8 cellular contexts compared by ENCODE assay signal in genomic region chr9:5628530-5629311, GRCh38. TPM values are rescaled to one million over a fixed set of nuclear protein-coding genes. Genes with fewer than 3 reads are reported as not detected.
DNase-seq lines count a peak whose midpoint lies in the region; ATAC-seq and TF ChIP-seq lines count a peak whose summit lies in the region.

TSS of gene RIC1 (plus strand) at chr9:5629107. CDS start at chr9:5629310, 203 bp downstream.

- H3K4me3 Mint-ChIP-seq in naive B cell = peak within 1 kb of the TSS; percentile 96 to 100 (median 99)
- H3K4me3 Mint-ChIP-seq in stimulated activated effector memory CD8-positive, alpha-beta T cell treated with anti-CD3 and anti-CD28 coated beads, Interleukin-12 subunit alpha, Interleukin-12 subunit beta, amount 100 ng/mL, for 72 hours = peak within 1 kb of the TSS; percentile 99

- peaks cover 0 to 3% (median 0%) of the 10 kb centered on the region in 7 donors for H3K9me3 Mint-ChIP-seq in naive B cell
- no peaks in the 10 kb centered on the region for H3K9me3 Mint-ChIP-seq in stimulated activated effector memory CD8-positive, alpha-beta T cell treated with anti-CD3 and anti-CD28 coated beads, Interleukin-12 subunit alpha, Interleukin-12 subunit beta, amount 100 ng/mL, for 72 hours

- peak within 1 kb of the TSS; percentile 85 to 93 for H3K4me3 ChIP-seq in DND-41 (ENCODE audit: low read depth in 1 of 2, low read length in 2 of 2)
- peak within 1 kb of the TSS; percentile 53 for H3K4me3 ChIP-seq in KMS-11 (IDR thresholded peaks at IDR 0.05; ENCODE audit: insufficient read depth, low read depth, low read length)

- H3K79me2 ChIP-seq in DND-41 (ENCODE audit: insufficient read depth, low read length) = peaks cover 83% of the 10 kb centered on the region
- peaks cover 71% of the 10 kb centered on the region for H3K79me2 ChIP-seq in KMS-11 (ENCODE audit: insufficient read depth, low read depth)

- H3K27ac Mint-ChIP-seq in naive B cell = peak within 1 kb of the TSS; percentile 97 to 100 (median 98)
- H3K27ac Mint-ChIP-seq in stimulated activated effector memory CD8-positive, alpha-beta T cell treated with anti-CD3 and anti-CD28 coated beads, Interleukin-12 subunit alpha, Interleukin-12 subunit beta, amount 100 ng/mL, for 72 hours = peak within 1 kb of the TSS; percentile 98

- ATAC-seq in DND-41 (ENCODE audit: insufficient read depth, low read depth) (peak; percentile 84), GM21737 (IDR thresholded peaks at IDR 0.05; ENCODE audit: unreplicated experiment) (peak; percentile 52), naive B cell (ENCODE audit: low read depth in 2 of 2) (peak; percentile 77 to 78)
- ATAC-seq in stimulated activated effector memory CD8-positive, alpha-beta T cell treated with anti-CD3 and anti-CD28 coated beads, Interleukin-12 subunit alpha, Interleukin-12 subunit beta, amount 100 ng/mL, for 72 hours = peak; percentile 89

- H3K27ac ChIP-seq in DND-41 (ENCODE audit: low read length) (peak within 1 kb of the TSS; percentile 99), KMS-11 (peak within 1 kb of the TSS; percentile 90)

- H3K4me1 ChIP-seq in DND-41 (ENCODE audit: insufficient read depth, low read length) (peaks cover 31% of the 10 kb centered on the region), KMS-11 (ENCODE audit: low read depth, poor library complexity, severe bottlenecking) (peaks cover 53% of the 10 kb centered on the region)

- H2AFZ ChIP-seq in DND-41 (ENCODE audit: low read depth, low read length) (peak within 1 kb of the TSS; percentile 95), KMS-11 (ENCODE audit: low read depth) (peak within 1 kb of the TSS; percentile 53)

- H3K9me3 ChIP-seq in DND-41 (ENCODE audit: insufficient read depth, low read length, severe bottlenecking) = no peaks in the 10 kb centered on the region

- H3K36me3 ChIP-seq in DND-41 (ENCODE audit: insufficient read depth, low read length) = no peaks in the 10 kb centered on the region; the same call in 1 of the 2 replicates
- no peaks in the 10 kb centered on the region for H3K36me3 ChIP-seq in KMS-11 (ENCODE audit: insufficient read depth)

- H3K27me3 ChIP-seq in DND-41 (ENCODE audit: insufficient read depth, low read length, poor library complexity) (no peaks in the 10 kb centered on the region), KMS-11 (ENCODE audit: insufficient read depth, low read depth) (no peaks in the 10 kb centered on the region)

- H3K36me3 Mint-ChIP-seq in naive B cell = peaks cover 0 to 3% of the 10 kb centered on the region in 2 donors
- H3K36me3 Mint-ChIP-seq in stimulated activated effector memory CD8-positive, alpha-beta T cell treated with anti-CD3 and anti-CD28 coated beads, Interleukin-12 subunit alpha, Interleukin-12 subunit beta, amount 100 ng/mL, for 72 hours = peaks cover 33% of the 10 kb centered on the region

- no peaks in the 10 kb centered on the region for H3K27me3 Mint-ChIP-seq in naive B cell

- peak within 1 kb of the TSS; percentile 79 for H3K9ac ChIP-seq in DND-41 (ENCODE audit: low read depth, low read length)
- H3K9ac ChIP-seq in KMS-11 = peak within 1 kb of the TSS; percentile 75

- TF ChIP-seq CTCF in DND-41 (IDR thresholded peaks at IDR 0.05; ENCODE audit: borderline replicate concordance, extremely low read depth, low read length, poor library complexity, severe bottlenecking) (no peak), KMS-11 (conservative IDR thresholded peaks at IDR 0.05; ENCODE audit: low read depth, low read length) (no peak)

- peaks cover 46 to 76% (median 69%) of the 10 kb centered on the region in 3 donors for H3K4me1 Mint-ChIP-seq in naive B cell
- peaks cover 53% of the 10 kb centered on the region for H3K4me1 Mint-ChIP-seq in stimulated activated effector memory CD8-positive, alpha-beta T cell treated with anti-CD3 and anti-CD28 coated beads, Interleukin-12 subunit alpha, Interleukin-12 subunit beta, amount 100 ng/mL, for 72 hours

- H3K4me2 ChIP-seq in DND-41 (ENCODE audit: insufficient read depth, low read length) (peak within 1 kb of the TSS; percentile 92), KMS-11 (peak within 1 kb of the TSS; percentile 94)

- DNase-seq in DND-41 (peak; percentile 88), RKO (ENCODE audit: low spot score) (peak; percentile 92), fibroblast of gingiva (ENCODE audit: low read depth) (peak; percentile 94), naive B cell (peak; percentile 91)
- DNase-seq in activated T-helper 1 cell treated with anti-CD3 and anti-CD28 coated beads, Interleukin-2, amount 50 U/mL, for 16 hours (ENCODE audit: low read depth in 1 of 2, low spot score in 1 of 2) = peak; percentile 79 to 85
- DNase-seq in stimulated activated effector memory CD8-positive, alpha-beta T cell treated with anti-CD3 and anti-CD28 coated beads, Interleukin-12 subunit alpha, Interleukin-12 subunit beta, amount 100 ng/mL, for 72 hours (ENCODE audit: low spot score in 2 of 2) = peak; percentile 87 to 97

- H4K20me1 ChIP-seq in DND-41 (ENCODE audit: insufficient read depth, low read length) (peaks cover 21% of the 10 kb centered on the region), KMS-11 (ENCODE audit: insufficient read depth) (no peaks in the 10 kb centered on the region; the same call in 1 of the 2 replicates)

RNA-seq across cellular contexts. Expression of gene RIC1, which starts in this region (rescaled TPM):
- 10 to 100 TPM in 5 of 6 donors, 1 to 10 TPM in 1; 9.5 to 14.2 (median 10.9) TPM for polyA plus RNA-seq in naive B cell (ENCODE audit: low read depth in 6 of 6)

Comparison
In these comparisons a context has a peak if more than half of its experiments do, and no peak if none do; other contexts are left out.
1. Peak in every context shown above with its lines: DNase-seq, ATAC-seq, H3K4me3 ChIP-seq and H3K27ac ChIP-seq.